1 cellular context compared by ENCODE assay signal in the genomic region with DNA sequence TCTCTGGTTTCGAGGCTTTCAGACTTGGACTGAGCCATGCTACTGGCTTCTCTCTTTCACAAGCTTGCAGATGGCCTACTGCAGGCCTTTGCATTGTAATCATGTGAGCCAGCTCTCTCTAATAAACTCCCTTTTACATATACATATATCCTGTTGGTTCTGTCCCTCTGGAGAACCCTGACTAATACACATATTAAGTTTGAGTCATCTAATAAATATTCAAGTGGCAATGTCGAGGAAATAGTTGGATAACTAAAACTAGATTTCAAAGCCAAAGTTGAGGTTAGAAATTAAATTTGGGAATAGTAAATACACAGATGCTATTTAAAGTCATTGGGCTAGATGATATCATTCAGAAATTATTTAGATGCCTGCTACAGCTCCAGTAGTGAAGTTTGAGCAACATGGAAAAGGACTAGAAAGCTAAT.
TF ChIP-seq lines count a peak whose summit lies in the region.

No MANE protein-coding gene starts in this region.

TF ChIP-seq in WTC11, 78 proteins besides CTCF, POLR2A, EP300 and RAD21 (continued from another document):
- TF ChIP-seq, protein P1, sequence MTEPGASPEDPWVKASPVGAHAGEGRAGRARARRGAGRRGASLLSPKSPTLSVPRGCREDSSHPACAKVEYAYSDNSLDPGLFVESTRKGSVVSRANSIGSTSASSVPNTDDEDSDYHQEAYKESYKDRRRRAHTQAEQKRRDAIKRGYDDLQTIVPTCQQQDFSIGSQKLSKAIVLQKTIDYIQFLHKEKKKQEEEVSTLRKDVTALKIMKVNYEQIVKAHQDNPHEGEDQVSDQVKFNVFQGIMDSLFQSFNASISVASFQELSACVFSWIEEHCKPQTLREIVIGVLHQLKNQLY (CRISPR knock-in tag; IDR thresholded peaks at IDR 0.05) = no peak
- TF ChIP-seq NFATC4 (CRISPR knock-in tag; IDR thresholded peaks at IDR 0.05) (no peak), STAT6 (CRISPR knock-in tag; conservative IDR thresholded peaks at IDR 0.05; ENCODE audit: low read depth) (no peak)
